ENCODE assay signal across 21 cellular contexts in the genomic region with DNA sequence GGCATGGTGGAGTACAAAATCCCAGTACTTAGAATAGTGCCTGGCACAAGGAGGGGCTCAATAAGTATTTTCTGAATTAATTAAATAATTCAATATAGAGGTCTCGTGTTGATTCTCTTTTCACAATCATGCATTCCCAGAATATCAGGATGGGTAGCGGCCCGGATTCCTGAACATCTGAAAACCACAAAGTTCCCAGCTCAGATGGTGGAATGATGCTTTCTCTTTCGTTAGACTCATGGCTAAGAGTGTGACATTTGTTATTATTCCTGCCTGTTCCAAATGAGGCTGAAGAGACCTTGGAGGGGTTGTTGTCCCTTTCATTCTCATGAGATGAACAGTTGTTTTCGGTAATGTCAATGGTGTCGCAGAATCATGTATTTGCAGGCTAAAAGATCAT.
"Had no signal": no experiment of that assay in that cellular context is flagged by ENCODE, and none has a peak within 500 bp of the region (broad histone marks: within the 10 kb centered on the region; RNA-seq: fewer than 3 reads in every experiment).

No MANE protein-coding gene starts in this region.

- H3K36me3 ChIP-seq: adrenal gland, esophagus squamous epithelium, lower lobe of right lung, suprapubic skin, transverse colon, uterus had no signal

- H3K27me3 ChIP-seq: adrenal gland, esophagus squamous epithelium, suprapubic skin, transverse colon, uterus had no signal

- H3K4me3 ChIP-seq: suprapubic skin, transverse colon, uterus had no signal

- H3K27ac ChIP-seq: adrenal gland, esophagus squamous epithelium, lower lobe of right lung, suprapubic skin, transverse colon, uterus had no signal

- H3K4me3 Mint-ChIP-seq: dendritic cell treated with granulocyte-macrophage colony-stimulating factor and Interleukin-4, amounts not matched to agents 40 ng/mL and 50 ng/mL, for 4 days; mesothelial cell of epicardium; nephron progenitor cell; T-helper 1 cell treated with Interleukin-12 subunit alpha and Interleukin-12 subunit beta and Interleukin-4 antibody, amounts not matched to agents 30 μg/mL and 1 μg/mL, for 36 hours had no signal

- ATAC-seq: activated naive CD4-positive, alpha-beta T cell treated with anti-CD3 and anti-CD28 coated beads, Interleukin-2, amount 50 U/mL, for 72 hours; lower lobe of right lung; stimulated activated naive CD8-positive, alpha-beta T cell treated with anti-CD3 and anti-CD28 coated beads, Interleukin-15, Interleukin-2, amounts not matched to agents 100 U/mL and 50 U/mL, for 24 hours had no signal

- H3K9me3 ChIP-seq: adrenal gland, esophagus squamous epithelium, lower lobe of right lung, suprapubic skin, transverse colon, uterus had no signal

- H3K27ac Mint-ChIP-seq: dendritic cell treated with granulocyte-macrophage colony-stimulating factor and Interleukin-4, amounts not matched to agents 40 ng/mL and 50 ng/mL, for 4 days; mesothelial cell of epicardium; nephron progenitor cell; T-helper 1 cell treated with Interleukin-12 subunit alpha and Interleukin-12 subunit beta and Interleukin-4 antibody, amounts not matched to agents 30 μg/mL and 1 μg/mL, for 36 hours had no signal

- DNase-seq: activated CD4-positive, alpha-beta T cell treated with anti-CD3 and anti-CD28 coated beads, Interleukin-2, amount 50 U/mL, for 4 hours; activated gamma-delta T cell; adrenal gland; effector CD8-positive, alpha-beta T cell; esophagus squamous epithelium; foreskin melanocyte; glutamatergic neuron; hippocampal formation; lower lobe of right lung; nephron progenitor cell; nucleus accumbens; posterior cingulate gyrus; retina; stimulated activated naive CD8-positive, alpha-beta T cell treated with anti-CD3 and anti-CD28 coated beads, Interleukin-15, Interleukin-2, amounts not matched to agents 100 U/mL and 50 U/mL, for 24 hours; transverse colon; uterus had no signal

- H3K9me3 Mint-ChIP-seq: activated naive CD4-positive, alpha-beta T cell treated with anti-CD3 and anti-CD28 coated beads, Interleukin-2, amount 50 U/mL, for 72 hours; mesothelial cell of epicardium; nephron progenitor cell; T-helper 1 cell treated with Interleukin-12 subunit alpha and Interleukin-12 subunit beta and Interleukin-4 antibody, amounts not matched to agents 30 μg/mL and 1 μg/mL, for 36 hours had no signal

- H3K4me1 ChIP-seq: adrenal gland, esophagus squamous epithelium, suprapubic skin, transverse colon, uterus had no signal

- H3K36me3 Mint-ChIP-seq: activated naive CD4-positive, alpha-beta T cell treated with anti-CD3 and anti-CD28 coated beads, Interleukin-2, amount 50 U/mL, for 72 hours; mesothelial cell of epicardium had no signal
